Comparison of ENCODE assay signal across 10 cellular contexts in the genomic region with DNA sequence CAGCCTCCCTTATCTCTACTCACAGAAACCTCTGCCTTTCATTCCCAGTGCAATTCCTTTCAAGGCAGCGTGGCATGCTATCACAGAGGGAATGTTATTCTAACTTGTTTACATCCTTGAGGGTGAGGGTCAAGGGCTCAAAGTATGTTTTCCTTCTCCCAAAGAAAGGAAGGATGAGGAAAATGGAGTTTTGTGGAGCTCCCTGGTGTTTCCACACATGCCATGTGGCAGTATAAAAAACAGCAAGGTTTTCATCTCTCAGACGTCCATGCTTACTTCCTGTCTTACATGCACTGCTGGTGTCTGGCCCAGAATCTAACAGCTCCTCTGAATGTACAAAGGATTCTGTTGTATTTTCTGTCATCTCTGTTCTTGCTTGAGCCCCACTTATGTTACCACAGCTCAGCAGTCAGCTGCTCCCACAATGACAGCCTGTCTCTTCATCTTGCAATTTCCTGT.
A peak's percentile ranks its signal among the peaks of the same experiment; 100 is the strongest.
DNase-seq lines count a peak whose midpoint lies in the region; ATAC-seq lines count a peak whose summit lies in the region.
"Had no signal": no experiment of that assay in that cellular context is flagged by ENCODE, and none has a peak within 500 bp of the region (broad histone marks: within the 10 kb centered on the region; RNA-seq: fewer than 3 reads in every experiment).

No MANE protein-coding gene starts in this region.

- DNase-seq in Kasumi-1 (lab: John Stamatoyannopoulos, UW) (peak; percentile 50 to 55), cerebellar cortex (ENCODE audit: low spot score) (peak; percentile 42), left kidney (ENCODE audit: low read depth, low spot score) (peak; percentile 36), COLO668 (lab: John Stamatoyannopoulos, UW; ENCODE audit: unreplicated experiment) (no peak)
- DNase-seq: natural killer cell, NCI-H2171, SHP77 treated with DMSO at 0.1 percent for 48 hours had no signal

- peak overlapping the region; percentile 33 for H3K27ac ChIP-seq in temporal lobe (ENCODE audit: low read depth, low read length)

- ATAC-seq in GM21526 (IDR thresholded peaks at IDR 0.05; ENCODE audit: low FRiP score, unreplicated experiment): no peak
- no peak for ATAC-seq in HG02588 (IDR thresholded peaks at IDR 0.05; ENCODE audit: unreplicated experiment)
- ATAC-seq: natural killer cell had no signal
